Comparison of ENCODE assay signal across 14 cellular contexts in the genomic region with DNA sequence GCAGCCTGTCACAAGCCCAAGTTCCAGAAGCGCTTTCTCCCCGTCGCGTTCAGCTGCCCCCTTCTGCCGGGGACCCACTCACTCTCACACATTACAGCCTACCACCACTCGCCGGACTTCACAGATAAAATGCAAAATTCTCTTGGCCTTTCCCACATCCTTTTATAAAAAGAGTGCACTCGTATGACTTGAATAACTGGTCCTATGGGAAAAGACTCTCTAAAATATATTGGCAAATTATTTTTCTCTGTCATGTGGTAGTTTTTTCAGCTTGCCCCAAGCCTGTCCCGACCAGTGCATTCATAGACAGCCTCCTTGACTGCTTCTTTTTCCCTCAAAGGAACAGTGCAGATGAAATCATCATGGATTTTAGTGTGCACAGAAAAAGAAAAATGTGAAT. TPM values are rescaled to one million over a fixed set of nuclear protein-coding genes. Genes with fewer than 3 reads are reported as not detected.
DNase-seq lines count a peak whose midpoint lies in the region; ATAC-seq and TF ChIP-seq lines count a peak whose summit lies in the region.
"Had no signal": no experiment of that assay in that cellular context is flagged by ENCODE, and none has a peak within 500 bp of the region (broad histone marks: within the 10 kb centered on the region; RNA-seq: fewer than 3 reads in every experiment).

No MANE protein-coding gene starts in this region.

- intact Hi-C loops in left cardiac atrium (cut with DNase I) (no loop called here), vagina (cut with DNase I) (no loop called here), right lobe of liver (cut with DNase I) (loop anchor here in 1 of 2 donors (10.0 kb wide), 2 partner anchors 237 to 387 kb away; no protein-coding TSS in a partner anchor)

- TF ChIP-seq POLR2A in vagina (IDR thresholded peaks at IDR 0.05) (no peak), right lobe of liver (IDR thresholded peaks at IDR 0.05) (no peak)

- WGBS in right lobe of liver (ENCODE audit: insufficient coverage, low coverage, low lambda C conversion rate, missing lambda C conversion rate): 62% methylated on average over 8 of the region's 9 CpGs

- H3K27me3 ChIP-seq in right atrium auricular region: no peaks in the 10 kb centered on the region
- H3K27me3 ChIP-seq in muscle layer of duodenum (ENCODE audit: low read depth, low read length): no peaks in the 10 kb centered on the region
- H3K27me3 ChIP-seq in vagina: no peaks in the 10 kb centered on the region
- no peaks in the 10 kb centered on the region for H3K27me3 ChIP-seq in right lobe of liver

- H3K36me3 ChIP-seq in right atrium auricular region: no peaks in the 10 kb centered on the region
- peaks cover 0 to 4% of the 10 kb centered on the region in 2 donors for H3K36me3 ChIP-seq in muscle layer of duodenum (ENCODE audit: control insufficient read depth in 1 of 2, insufficient read depth in 2 of 2, low read length in 2 of 2)
- H3K36me3 ChIP-seq in vagina: no peaks in the 10 kb centered on the region
- no peaks in the 10 kb centered on the region for H3K36me3 ChIP-seq in right lobe of liver

- H3K4me1 ChIP-seq in right atrium auricular region (peaks cover 0 to 16% of the 10 kb centered on the region in 2 donors), muscle layer of duodenum (ENCODE audit: control insufficient read depth in 1 of 2, insufficient read depth in 2 of 2, low read length in 2 of 2) (peaks cover 0 to 15% of the 10 kb centered on the region in 2 donors), vagina (peaks cover 29% of the 10 kb centered on the region), right lobe of liver (peaks cover 0 to 34% (median 2%) of the 10 kb centered on the region in 4 donors)

- ATAC-seq in left cardiac atrium: no peak
- ATAC-seq in right lobe of liver: no peak
- ATAC-seq: Panc1 had no signal

- peak overlapping the region; percentile 9 to 24 for H3K27ac ChIP-seq in right atrium auricular region
- H3K27ac ChIP-seq in epithelial cell of prostate: peak overlapping the region; percentile 80
- H3K27ac ChIP-seq in muscle layer of duodenum (ENCODE audit: low read length): peak overlapping the region; percentile 84
- peak overlapping the region; percentile 1 for H3K27ac ChIP-seq in vagina
- H3K27ac ChIP-seq in right lobe of liver: no peak overlapping the region
- H3K27ac ChIP-seq: dorsolateral prefrontal cortex had no signal

- H3K4me3 ChIP-seq in right atrium auricular region (peak overlapping the region in 1 of 2 donors; percentile 47), muscle layer of duodenum (ENCODE audit: low read depth in 1 of 2, low read length in 2 of 2) (peak overlapping the region; percentile 14 to 68), vagina (no peak overlapping the region), right lobe of liver (no peak overlapping the region)

- H3K9me3 ChIP-seq in right atrium auricular region (no peaks in the 10 kb centered on the region), muscle layer of duodenum (ENCODE audit: control insufficient read depth in 1 of 2, low read length in 2 of 2) (no peaks in the 10 kb centered on the region), vagina (no peaks in the 10 kb centered on the region), right lobe of liver (no peaks in the 10 kb centered on the region)

- DNase-seq in right atrium auricular region (ENCODE audit: low spot score) (no peak), left cardiac atrium (no peak), epithelial cell of prostate (ENCODE audit: low read depth, low spot score) (no peak), vagina (ENCODE audit: extremely low spot score in 2 of 2) (no peak), NCI-H1105 (lab: John Stamatoyannopoulos, UW) (no peak), right lobe of liver (no peak)
- DNase-seq in activated naive CD4-positive, alpha-beta T cell treated with anti-CD3 and anti-CD28 coated beads, Interleukin-2, amount 50 U/mL, for 16 hours: no peak
- DNase-seq: activated CD8-positive, alpha-beta memory T cell treated with anti-CD3 and anti-CD28 coated beads for 24 hours; activated naive CD4-positive, alpha-beta T cell treated with anti-CD3 and anti-CD28 coated beads for 36 hours; DMS153; dorsolateral prefrontal cortex; NCI-H2227 treated with DMSO at 0.1 percent for 48 hours had no signal

- no peak for TF ChIP-seq CTCF in right atrium auricular region (IDR thresholded peaks at IDR 0.05)
- TF ChIP-seq CTCF in vagina (IDR thresholded peaks at IDR 0.05): no peak
- TF ChIP-seq CTCF in right lobe of liver (IDR thresholded peaks at IDR 0.05): no peak

RNA-seq across cellular contexts. Expression of a gene that starts 1.3 kb away (rescaled TPM):
- 10 to 100 TPM in 1 of 2 donors, 1 to 10 TPM in 1; 4.0 to 22.2 TPM for total RNA-seq in right atrium auricular region
- total RNA-seq in left cardiac atrium: 10 to 100 TPM in 1 of 2 donors, 1 to 10 TPM in 1; 1.5 to 15.4 TPM
- total RNA-seq in vagina: 2.2 TPM
- 1 to 10 TPM; 1.1 to 9.7 (median 2.9) TPM for total RNA-seq in right lobe of liver
- total RNA-seq: activated naive CD4-positive, alpha-beta T cell treated with anti-CD3 and anti-CD28 coated beads for 36 hours had no signal

Comparison
In these comparisons a context has a peak if more than half of its experiments do, and no peak if none do; other contexts are left out.
1. H3K27ac ChIP-seq: peak in right atrium auricular region (2 of 2), epithelial cell of prostate (single experiment), muscle layer of duodenum (single experiment) and vagina (single experiment); none in right lobe of liver (0 of 3).
2. H3K4me3 ChIP-seq: peak in muscle layer of duodenum (2 of 2); none in vagina (0 of 2) and right lobe of liver (0 of 3).